12 cellular contexts compared by ENCODE assay signal in genomic region chr2:225052703-225053102, GRCh38. TPM values are rescaled to one million over a fixed set of nuclear protein-coding genes. Genes with fewer than 3 reads are reported as not detected.
A peak's percentile ranks its signal among the peaks of the same experiment; 100 is the strongest.
DNase-seq lines count a peak whose midpoint lies in the region; ATAC-seq lines count a peak whose summit lies in the region.
"Had no signal": no experiment of that assay in that cellular context is flagged by ENCODE, and none has a peak within 500 bp of the region (broad histone marks: within the 10 kb centered on the region; RNA-seq: fewer than 3 reads in every experiment).

No MANE protein-coding gene starts in this region.

- intact Hi-C loops in left ventricle myocardium superior (cut with micrococcal nuclease), result no loop called here

- no peak overlapping the region for H4K91ac ChIP-seq in mesenchymal stem cell (ENCODE audit: low read length)

- H3K14ac ChIP-seq in mesenchymal stem cell (ENCODE audit: low read length in 2 of 2), result no peak overlapping the region

- no peak overlapping the region for H3K4ac ChIP-seq in mesenchymal stem cell (ENCODE audit: low read depth in 1 of 2, low read length in 2 of 2)

- H3K9ac ChIP-seq in mesenchymal stem cell (ENCODE audit: low read length), result no peak overlapping the region

- no peak overlapping the region for H2AK5ac ChIP-seq in mesenchymal stem cell (ENCODE audit: low read length, severe bottlenecking)

- H3K4me2 ChIP-seq in mesenchymal stem cell (ENCODE audit: low read length, poor library complexity, severe bottlenecking), result no peak overlapping the region
- H3K4me2 ChIP-seq: A549 had no signal

- H2BK12ac ChIP-seq in mesenchymal stem cell (ENCODE audit: low read length in 2 of 2), result no peak overlapping the region

- no peak overlapping the region for H3K23ac ChIP-seq in mesenchymal stem cell (ENCODE audit: low read length in 2 of 2)

- H3K4me1 ChIP-seq in mesenchymal stem cell (ENCODE audit: control insufficient read depth, insufficient read depth, low read depth, low read length), result no peaks in the 10 kb centered on the region

- H3K79me1 ChIP-seq in mesenchymal stem cell (replicated peaks; ENCODE audit: low read length, poor library complexity, severe bottlenecking), result no peaks in the 10 kb centered on the region

- H3K27ac ChIP-seq in mesenchymal stem cell (ENCODE audit: low read length, poor library complexity, severe bottlenecking), result no peak overlapping the region

- H2AFZ ChIP-seq in mesenchymal stem cell (ENCODE audit: low read depth, low read length), result no peak overlapping the region

- H3K36me3 ChIP-seq in mesenchymal stem cell (ENCODE audit: control insufficient read depth in 1 of 2, insufficient read depth in 2 of 2, low read depth in 1 of 2, low read length in 2 of 2), result no peaks in the 10 kb centered on the region

- H2BK15ac ChIP-seq in mesenchymal stem cell (ENCODE audit: low read depth, poor library complexity, severe bottlenecking), result no peak overlapping the region

- H2BK120ac ChIP-seq in mesenchymal stem cell (ENCODE audit: low read depth, low read length), result no peak overlapping the region

- ATAC-seq in GM21786 (IDR thresholded peaks at IDR 0.05; ENCODE audit: unreplicated experiment) (peak; percentile 97), left ventricle myocardium superior (no peak)
- ATAC-seq: A549 had no signal

- H3K9me3 ChIP-seq in mesenchymal stem cell (ENCODE audit: control insufficient read depth, low read length), result no peaks in the 10 kb centered on the region
- H3K9me3 ChIP-seq: A549 had no signal

- DNase-seq in NCI-H748 treated with DMSO at 0.1 percent for 48 hours (lab: John Stamatoyannopoulos, UW), result peak; percentile 16
- no peak for DNase-seq in NCI-H748 (lab: John Stamatoyannopoulos, UW; ENCODE audit: unreplicated experiment)
- peak; percentile 49 to 65 for DNase-seq in Kasumi-1 (lab: John Stamatoyannopoulos, UW)
- DNase-seq in mesenchymal stem cell, result peak; percentile 33
- DNase-seq in NCI-H1048 (lab: John Stamatoyannopoulos, UW), result no peak
- no peak for DNase-seq in left ventricle myocardium superior
- DNase-seq in NCI-H1105 treated with DMSO at 0.1 percent for 48 hours (lab: John Stamatoyannopoulos, UW), result no peak
- DNase-seq: activated CD4-positive, CD25-positive, alpha-beta regulatory T cell treated with anti-CD3 and anti-CD28 coated beads, Interleukin-2, amount 50 U/mL, for 72 hours; effector CD8-positive, alpha-beta T cell; NCI-H1930 had no signal

- H3K4me3 ChIP-seq in mesenchymal stem cell (ENCODE audit: insufficient read depth in 1 of 2, low read depth in 1 of 2, low read length in 2 of 2), result no peak overlapping the region
- H3K4me3 ChIP-seq: A549 had no signal

- H3K27me3 ChIP-seq in mesenchymal stem cell (ENCODE audit: control insufficient read depth in 1 of 2, insufficient read depth in 1 of 2, low read length in 2 of 2), result no peaks in the 10 kb centered on the region

- H4K8ac ChIP-seq in mesenchymal stem cell (ENCODE audit: low read length), result no peak overlapping the region

- H3K18ac ChIP-seq in mesenchymal stem cell (ENCODE audit: low read depth in 1 of 2, low read length in 2 of 2), result no peak overlapping the region

- no peak overlapping the region for H2BK5ac ChIP-seq in mesenchymal stem cell (ENCODE audit: low read depth, low read length, poor library complexity, severe bottlenecking)

RNA-seq across cellular contexts. Expression of gene DOCK10, which starts 10.4 kb away (rescaled TPM):
- polyA plus RNA-seq in mesenchymal stem cell (2013, experiment 1 of 2), result 5.5 TPM
- 5.1 TPM for polyA plus RNA-seq in mesenchymal stem cell (2013, experiment 2 of 2)
- 2.3 TPM for total RNA-seq in left ventricle myocardium superior

Comparison
In these comparisons a context has a peak if more than half of its experiments do, and no peak if none do; other contexts are left out.
1. DNase-seq: peak in NCI-H748 treated with DMSO at 0.1 percent for 48 hours (single experiment), Kasumi-1 (2 of 2) and mesenchymal stem cell (single experiment); none in NCI-H748 (single experiment), NCI-H1048 (single experiment), left ventricle myocardium superior (single experiment) and NCI-H1105 treated with DMSO at 0.1 percent for 48 hours (single experiment).